9 cellular contexts compared by ENCODE assay signal in genomic region chr5:132466453-132467291, GRCh38. TPM values are rescaled to one million over a fixed set of nuclear protein-coding genes. Genes with fewer than 3 reads are reported as not detected.
DNase-seq lines count a peak whose midpoint lies in the region; ATAC-seq and TF ChIP-seq lines count a peak whose summit lies in the region.
"Had no signal": no experiment of that assay in that cellular context is flagged by ENCODE, and none has a peak within 500 bp of the region (broad histone marks: within the 10 kb centered on the region; RNA-seq: fewer than 3 reads in every experiment).

No MANE protein-coding gene starts in this region.

- no peaks in the 10 kb centered on the region for H3K9me3 Mint-ChIP-seq in central memory CD8-positive, alpha-beta T cell
- H3K9me3 Mint-ChIP-seq in natural killer cell treated with Interleukin-12 subunit alpha and Interleukin-12 subunit beta and Interleukin-15 and Interleukin-18, amount 100 ng/mL, for 72 hours, result no peaks in the 10 kb centered on the region

- H3K4me3 ChIP-seq in AG10803 (ENCODE audit: low read length), result no peak overlapping the region
- H3K4me3 ChIP-seq: dorsolateral prefrontal cortex had no signal

- DNase-seq in AG10803 (ENCODE audit: low read depth) (peak; percentile 76), SW480 (ENCODE audit: low spot score) (peak; percentile 86), cerebellar cortex (ENCODE audit: low spot score) (no peak), putamen (ENCODE audit: low spot score) (no peak)
- peak in 1 of 2 donors; percentile 85 for DNase-seq in central memory CD8-positive, alpha-beta T cell (ENCODE audit: low spot score in 2 of 2)
- DNase-seq in natural killer cell treated with Interleukin-12 subunit alpha and Interleukin-12 subunit beta and Interleukin-15 and Interleukin-18, amount 100 ng/mL, for 72 hours (ENCODE audit: low spot score), result peak; percentile 87

- H3K4me3 Mint-ChIP-seq in central memory CD8-positive, alpha-beta T cell, result peak overlapping the region; percentile 77
- H3K4me3 Mint-ChIP-seq in natural killer cell treated with Interleukin-12 subunit alpha and Interleukin-12 subunit beta and Interleukin-15 and Interleukin-18, amount 100 ng/mL, for 72 hours, result peak overlapping the region; percentile 89

- peaks cover 98% of the 10 kb centered on the region for H3K4me1 Mint-ChIP-seq in central memory CD8-positive, alpha-beta T cell
- H3K4me1 Mint-ChIP-seq in natural killer cell treated with Interleukin-12 subunit alpha and Interleukin-12 subunit beta and Interleukin-15 and Interleukin-18, amount 100 ng/mL, for 72 hours (ENCODE audit: low read depth in 2 of 2), result peaks cover 87 to 91% of the 10 kb centered on the region in 2 donors

- peak; percentile 64 for ATAC-seq in GM18873 (IDR thresholded peaks at IDR 0.05; ENCODE audit: low FRiP score, unreplicated experiment)
- peak; percentile 52 for ATAC-seq in HG03097 (IDR thresholded peaks at IDR 0.05; ENCODE audit: low FRiP score, unreplicated experiment)
- peak; percentile 77 for ATAC-seq in central memory CD8-positive, alpha-beta T cell (replicated peaks; ENCODE audit: extremely low read depth, poor library complexity, severe bottlenecking)
- ATAC-seq in natural killer cell treated with Interleukin-12 subunit alpha and Interleukin-12 subunit beta and Interleukin-15 and Interleukin-18, amount 100 ng/mL, for 72 hours, result peak; percentile 84

- H3K36me3 Mint-ChIP-seq in central memory CD8-positive, alpha-beta T cell (ENCODE audit: insufficient read depth), result peaks cover 70% of the 10 kb centered on the region
- H3K36me3 Mint-ChIP-seq in natural killer cell treated with Interleukin-12 subunit alpha and Interleukin-12 subunit beta and Interleukin-15 and Interleukin-18, amount 100 ng/mL, for 72 hours, result peaks cover 5% of the 10 kb centered on the region

- H3K27ac Mint-ChIP-seq in central memory CD8-positive, alpha-beta T cell (ENCODE audit: low read depth), result peak overlapping the region; percentile 100
- H3K27ac Mint-ChIP-seq in natural killer cell treated with Interleukin-12 subunit alpha and Interleukin-12 subunit beta and Interleukin-15 and Interleukin-18, amount 100 ng/mL, for 72 hours, result peak overlapping the region; percentile 90 to 97

- TF ChIP-seq CTCF in AG10803 (conservative IDR thresholded peaks at IDR 0.05; ENCODE audit: low read length), result no peak

- H3K27me3 Mint-ChIP-seq in central memory CD8-positive, alpha-beta T cell, result no peaks in the 10 kb centered on the region
- H3K27me3 Mint-ChIP-seq in natural killer cell treated with Interleukin-12 subunit alpha and Interleukin-12 subunit beta and Interleukin-15 and Interleukin-18, amount 100 ng/mL, for 72 hours, result no peaks in the 10 kb centered on the region

RNA-seq across cellular contexts. Expression of gene IRF1, which starts 23.9 kb away (rescaled TPM):
- 100 to 1,000 TPM; 351 to 512 TPM for total RNA-seq in natural killer cell treated with Interleukin-12 subunit alpha and Interleukin-12 subunit beta and Interleukin-15 and Interleukin-18, amount 100 ng/mL, for 72 hours

Comparison
In these comparisons a context has a peak if more than half of its experiments do, and no peak if none do; other contexts are left out.
1. DNase-seq: peak in AG10803 (single experiment), SW480 (single experiment) and natural killer cell treated with Interleukin-12 subunit alpha and Interleukin-12 subunit beta and Interleukin-15 and Interleukin-18, amount 100 ng/mL, for 72 hours (single experiment); none in cerebellar cortex (single experiment) and putamen (single experiment).
2. Peak in every context shown above with its lines, with median percentiles within 50 percentile points of each other: ATAC-seq.